8 cellular contexts compared by ENCODE assay signal in the genomic region with DNA sequence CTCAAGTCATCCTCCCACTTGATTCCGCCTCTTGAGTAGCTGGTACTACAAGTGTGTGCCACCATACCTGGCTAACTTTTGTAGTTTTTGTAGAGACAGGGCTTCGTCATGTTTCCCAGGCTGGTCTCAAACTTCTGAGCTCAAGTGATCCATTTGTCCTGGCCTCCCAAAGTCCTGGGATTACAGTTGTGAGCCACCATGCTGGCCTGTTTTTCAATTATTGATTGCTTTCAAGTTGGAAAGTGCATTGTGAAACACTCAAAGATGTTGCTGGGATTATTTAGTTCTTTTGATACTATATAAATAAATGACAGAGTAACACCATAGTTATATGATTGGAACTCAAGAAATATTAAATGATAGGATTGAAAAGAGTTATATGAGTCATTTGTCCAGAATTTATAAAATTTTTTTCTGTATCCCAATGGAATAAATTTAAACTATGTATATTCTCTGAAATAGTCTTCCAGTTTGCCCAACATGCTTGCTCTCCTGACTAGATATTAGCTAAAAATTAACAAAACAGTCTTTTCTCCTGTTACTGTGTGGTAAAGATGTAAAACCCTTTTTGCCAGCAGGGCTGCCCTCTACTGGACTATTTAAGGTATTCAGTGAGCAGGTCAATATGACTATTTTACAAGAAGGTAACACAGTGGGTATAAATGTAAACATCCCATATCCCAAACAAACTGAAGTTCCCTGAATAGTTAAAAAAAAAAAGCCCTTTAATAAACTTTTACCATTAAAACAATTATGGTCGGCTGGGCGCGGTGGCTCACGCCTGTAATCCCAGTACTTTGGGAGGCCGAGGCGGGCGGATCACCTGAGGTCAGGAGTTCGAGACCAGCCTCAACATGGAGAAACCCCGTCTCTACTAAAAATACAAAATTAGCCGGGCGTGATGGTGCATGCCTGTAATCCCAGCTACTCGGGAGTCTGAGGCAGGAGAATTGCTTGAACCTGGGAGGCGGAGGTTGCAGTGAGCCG. TPM values are rescaled to one million over a fixed set of nuclear protein-coding genes. Genes with fewer than 3 reads are reported as not detected.
A peak's percentile ranks its signal among the peaks of the same experiment; 100 is the strongest.
DNase-seq lines count a peak whose midpoint lies in the region; ATAC-seq, FAIRE-seq and TF ChIP-seq lines count a peak whose summit lies in the region.

No MANE protein-coding gene starts in this region.

- CTCF ChIA-PET in PC-3 (lab: Charles Lee): interaction anchor here (0.6 to 1.0 kb wide), 6 partner anchors 19 to 197 kb away, joined by 3 to 7 read pairs (median 4); no protein-coding TSS in a partner anchor

- H3K4me2 ChIP-seq in PC-3 (ENCODE audit: low read length): no peak overlapping the region

- H3K27me3 ChIP-seq in PC-3 (ENCODE audit: low read length): no peaks in the 10 kb centered on the region
- no peaks in the 10 kb centered on the region for H3K27me3 ChIP-seq in bronchial epithelial cell (ENCODE audit: control insufficient read depth, insufficient read depth, low read length)
- H3K27me3 ChIP-seq in thoracic aorta (replicated peaks; ENCODE audit: insufficient read depth): no peaks in the 10 kb centered on the region

- intact Hi-C loops in PC-3 (cut with micrococcal nuclease): loop anchor here (1.0 kb wide), 5 partner anchors 43 to 213 kb away; no protein-coding TSS in a partner anchor

- H3K4me3 ChIP-seq in PC-3 (ENCODE audit: low read length) (no peak overlapping the region), bronchial epithelial cell (ENCODE audit: low read depth, low read length) (no peak overlapping the region), thoracic aorta (no peak overlapping the region)

- no peak overlapping the region for H3K27ac ChIP-seq in PC-3 (ENCODE audit: low read length)
- H3K27ac ChIP-seq in thoracic aorta: peak overlapping the region; percentile 32 to 47

- ATAC-seq in GM19467 (IDR thresholded peaks at IDR 0.05; ENCODE audit: unreplicated experiment) (peak; percentile 86), HG03521 (IDR thresholded peaks at IDR 0.05; ENCODE audit: unreplicated experiment) (peak; percentile 73), PC-3 (peak; percentile 58), thoracic aorta (ENCODE audit: insufficient number of reproducible peaks, low FRiP score, low read depth) (peak; percentile 43)

- BruUV-seq in PC-3 (replicated peaks; lab: Mats Ljungman, UMichigan): no TSS peak

- H3F3A ChIP-seq in PC-3 (ENCODE audit: low read length, unreplicated experiment): no peaks in the 10 kb centered on the region

- POLR2A ChIA-PET in PC-3 (lab: Charles Lee; ENCODE audit: unreplicated experiment): interaction anchor here (0.7 kb wide), 1 partner anchor 37 kb away, joined by 6 read pairs; no protein-coding TSS in a partner anchor

- H3K9me3 ChIP-seq in PC-3 (ENCODE audit: low read length) (no peaks in the 10 kb centered on the region), thoracic aorta (no peaks in the 10 kb centered on the region)

- no peak for FAIRE-seq in bronchial epithelial cell (lab: Jason Lieb, UNC)

- H2AFZ ChIP-seq in PC-3 (ENCODE audit: low read length): no peak overlapping the region

- peaks cover 37% of the 10 kb centered on the region for H3K36me3 ChIP-seq in PC-3 (ENCODE audit: low read depth, low read length)
- peaks cover 2% of the 10 kb centered on the region for H3K36me3 ChIP-seq in bronchial epithelial cell (ENCODE audit: control insufficient read depth, insufficient read depth, low read length)
- no peaks in the 10 kb centered on the region for H3K36me3 ChIP-seq in thoracic aorta

- DNase-seq in NCI-H1417 (lab: John Stamatoyannopoulos, UW) (peak; percentile 14 to 67 (median 20)), NCI-H1417 treated with DMSO at 0.1 percent for 48 hours (lab: John Stamatoyannopoulos, UW) (no peak), PC-3 (peak; percentile 64), bronchial epithelial cell (ENCODE audit: low read depth) (peak; percentile 61), left kidney (ENCODE audit: low read depth, low spot score) (peak; percentile 75), thoracic aorta (ENCODE audit: low spot score) (no peak)

- peak; percentile 78 for TF ChIP-seq CTCF in PC-3 (conservative IDR thresholded peaks at IDR 0.05; ENCODE audit: low read depth, low read length)
- peak; percentile 49 for TF ChIP-seq CTCF in bronchial epithelial cell (IDR thresholded peaks at IDR 0.05; ENCODE audit: insufficient read depth, low read length, severe bottlenecking)
- TF ChIP-seq CTCF in thoracic aorta (IDR thresholded peaks at IDR 0.05): peak; percentile 48

- no peak overlapping the region for H3K9ac ChIP-seq in PC-3 (ENCODE audit: low read length)

- no peaks in the 10 kb centered on the region for H3K9me2 ChIP-seq in PC-3 (replicated peaks; ENCODE audit: low read length)

- H3K4me1 ChIP-seq in PC-3 (ENCODE audit: insufficient read depth, low read length) (peaks cover 30% of the 10 kb centered on the region), thoracic aorta (ENCODE audit: control insufficient read depth in 1 of 2, low read depth in 2 of 2) (peaks cover 42 to 66% of the 10 kb centered on the region in 2 donors)

- H3K79me2 ChIP-seq in PC-3 (ENCODE audit: low read length): peaks cover 97% of the 10 kb centered on the region

- peaks cover 85% of the 10 kb centered on the region for H4K20me1 ChIP-seq in PC-3 (ENCODE audit: low read length)

RNA-seq across cellular contexts. Expression of a gene that starts 42.7 kb away (rescaled TPM):
- total RNA-seq in PC-3 (2014; rRNA removed): 216 and 236 TPM in 2 replicates
- 166 and 269 TPM in 2 replicates for total RNA-seq in bronchial epithelial cell
- 10 to 100 TPM; 65.1 to 79.0 TPM for total RNA-seq in thoracic aorta

Comparison
In these comparisons a context has a peak if more than half of its experiments do, and no peak if none do; other contexts are left out.
1. DNase-seq: peak in NCI-H1417 (3 of 3), PC-3 (single experiment), bronchial epithelial cell (single experiment) and left kidney (single experiment); none in NCI-H1417 treated with DMSO at 0.1 percent for 48 hours (single experiment) and thoracic aorta (single experiment).
2. Peak in every context shown above with its lines, with median percentiles within 50 percentile points of each other: ATAC-seq and CTCF ChIP-seq.